ENCODE assay signal across 1 cellular context in the genomic region with DNA sequence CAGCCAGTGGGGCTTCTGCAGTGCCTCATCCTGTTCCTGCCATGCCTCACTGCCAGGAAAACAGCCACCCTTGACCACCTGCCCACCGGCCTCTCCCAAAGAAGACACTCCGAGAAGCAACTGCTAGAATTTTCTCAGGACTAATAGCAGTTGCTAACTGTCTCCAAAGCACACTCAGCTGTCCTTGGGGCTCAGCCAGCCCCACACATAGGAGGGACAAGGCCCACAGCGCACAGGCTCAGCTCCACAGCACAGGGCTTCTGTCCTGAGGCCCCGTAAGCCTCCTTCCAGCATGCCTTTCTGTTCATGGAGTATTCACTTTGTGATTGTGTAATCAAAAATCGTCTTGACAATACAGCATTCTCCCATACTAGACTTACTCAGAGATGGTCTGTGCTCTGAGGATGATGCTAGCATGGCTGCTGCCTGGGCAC.
A peak's percentile ranks its signal among the peaks of the same experiment; 100 is the strongest.
TF ChIP-seq lines count a peak whose summit lies in the region.

No MANE protein-coding gene starts in this region.

TF ChIP-seq in K562, 482 proteins besides CTCF, POLR2A, EP300 and RAD21 (continued from another document):
- TF ChIP-seq, protein P1, sequence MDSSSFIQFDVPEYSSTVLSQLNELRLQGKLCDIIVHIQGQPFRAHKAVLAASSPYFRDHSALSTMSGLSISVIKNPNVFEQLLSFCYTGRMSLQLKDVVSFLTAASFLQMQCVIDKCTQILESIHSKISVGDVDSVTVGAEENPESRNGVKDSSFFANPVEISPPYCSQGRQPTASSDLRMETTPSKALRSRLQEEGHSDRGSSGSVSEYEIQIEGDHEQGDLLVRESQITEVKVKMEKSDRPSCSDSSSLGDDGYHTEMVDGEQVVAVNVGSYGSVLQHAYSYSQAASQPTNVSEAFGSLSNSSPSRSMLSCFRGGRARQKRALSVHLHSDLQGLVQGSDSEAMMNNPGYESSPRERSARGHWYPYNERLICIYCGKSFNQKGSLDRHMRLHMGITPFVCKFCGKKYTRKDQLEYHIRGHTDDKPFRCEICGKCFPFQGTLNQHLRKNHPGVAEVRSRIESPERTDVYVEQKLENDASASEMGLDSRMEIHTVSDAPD (CRISPR knock-in tag; IDR thresholded peaks at IDR 0.05) = no peak
- TF ChIP-seq CEBPG (CRISPR knock-in tag; IDR thresholded peaks at IDR 0.05) (no peak), CEBPG (tag; conservative IDR thresholded peaks at IDR 0.05 in 1 of 2, IDR thresholded peaks at IDR 0.05 in 1 of 2) (0 out of 4 replicates have a peak, but pooled peaks of 1 of the 2 experiments have one; percentile 20)
TF ChIP-seq in K562: peak in this region for 2.
